ENCODE assay signal across 16 cellular contexts in genomic region chr2:142786922-142787702, GRCh38.
"Had no signal": no experiment of that assay in that cellular context is flagged by ENCODE, and none has a peak within 500 bp of the region (broad histone marks: within the 10 kb centered on the region; RNA-seq: fewer than 3 reads in every experiment).

No MANE protein-coding gene starts in this region.

- H3K4me1 ChIP-seq: esophagus squamous epithelium, right atrium auricular region, tibial artery, uterus had no signal

- H3K27ac ChIP-seq: esophagus squamous epithelium, right atrium auricular region, skin epidermis, tibial artery, uterus had no signal

- H3K27me3 ChIP-seq: esophagus squamous epithelium, right atrium auricular region, tibial artery, uterus had no signal

- FAIRE-seq: endothelial cell of umbilical vein had no signal

- H3K4me3 ChIP-seq: esophagus squamous epithelium, right atrium auricular region, skin epidermis, tibial artery, uterus had no signal

- H3K9me3 ChIP-seq: esophagus squamous epithelium, right atrium auricular region, tibial artery, uterus had no signal

- H3K36me3 ChIP-seq: esophagus squamous epithelium, right atrium auricular region, tibial artery, uterus had no signal

- ATAC-seq: activated CD4-positive, CD25-positive, alpha-beta regulatory T cell treated with anti-CD3 and anti-CD28 coated beads, Interleukin-2, amount 50 U/mL, for 24 hours; stimulated activated naive B cell treated with anti-CD40 and anti-IgM and Interleukin-4, amounts not matched to agents 10 μg/mL and 1 μg/mL and 100 μg/mL, for 72 hours had no signal

- DNase-seq: activated naive CD4-positive, alpha-beta T cell; activated naive CD8-positive, alpha-beta T cell treated with anti-CD3 and anti-CD28 coated beads, Interleukin-2, amount 10 ng/mL, durations not matched to agents 7 days and 5 days; cortex of kidney; effector CD4-positive, alpha-beta T cell; esophagus squamous epithelium; kidney glomerular epithelial cell; occipital lobe; stimulated activated CD4-positive, alpha-beta T cell treated with anti-CD3 and anti-CD28 coated beads, Interleukin-15, amount 100 ng/mL, for 24 hours; stimulated activated CD4-positive, alpha-beta T cell treated with anti-CD3 and anti-CD28 coated beads, Interleukin-4, amount 100 ng/mL, for 1 hour; stimulated activated naive B cell treated with anti-CD40 and anti-IgM and Interleukin-4, amounts not matched to agents 10 μg/mL and 1 μg/mL and 100 μg/mL, for 72 hours; tibial artery; uterus had no signal
